1 cellular context compared by ENCODE assay signal in the genomic region with DNA sequence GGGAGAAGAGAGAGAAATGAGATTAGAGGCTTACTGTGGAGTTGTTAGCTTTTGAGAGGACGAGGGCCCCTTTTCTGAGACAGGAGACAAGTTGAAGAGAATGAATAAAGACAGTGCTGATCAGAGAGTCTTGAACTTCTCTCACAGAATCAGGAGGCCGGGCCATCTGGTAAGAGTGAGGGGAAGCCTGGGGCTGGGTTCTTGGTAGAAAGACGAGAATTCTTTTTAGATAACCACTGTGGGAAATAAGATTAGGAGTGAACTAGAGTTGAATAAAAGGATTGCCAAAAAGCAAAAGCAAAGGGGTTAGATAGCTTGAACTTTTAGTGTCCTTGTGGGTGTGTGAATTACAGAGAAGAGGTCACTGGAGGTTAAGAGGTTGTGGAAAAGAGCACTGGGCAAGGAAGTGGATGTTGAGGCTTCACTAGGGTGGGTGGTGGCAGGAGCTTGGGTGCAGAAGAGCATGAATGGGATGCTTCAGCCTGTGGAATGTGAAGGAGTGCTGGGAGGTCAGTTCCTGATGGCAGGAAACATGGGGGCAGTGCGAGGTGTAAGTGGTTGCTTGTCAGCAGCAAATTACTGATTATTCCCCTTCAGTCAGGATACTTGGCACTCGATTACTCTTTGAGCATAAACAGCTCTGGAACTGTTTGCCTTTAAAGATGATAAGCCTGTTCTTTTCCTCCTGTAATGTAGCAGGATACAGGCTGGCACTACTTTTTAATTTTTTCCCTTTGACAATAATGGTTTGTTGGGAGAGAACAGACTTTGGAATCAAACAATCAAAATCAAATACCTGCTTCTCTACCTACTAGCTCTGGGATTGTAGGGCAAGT.
TF ChIP-seq lines count a peak whose summit lies in the region.

No MANE protein-coding gene starts in this region.

TF ChIP-seq in GM23338, 12 proteins besides CTCF, POLR2A, EP300 and RAD21 (continued from another document):
- no peak for TF ChIP-seq ETS1 (IDR thresholded peaks at IDR 0.05)
TF ChIP-seq in GM23338: peak in this region for 1.
